In the genomic region with DNA sequence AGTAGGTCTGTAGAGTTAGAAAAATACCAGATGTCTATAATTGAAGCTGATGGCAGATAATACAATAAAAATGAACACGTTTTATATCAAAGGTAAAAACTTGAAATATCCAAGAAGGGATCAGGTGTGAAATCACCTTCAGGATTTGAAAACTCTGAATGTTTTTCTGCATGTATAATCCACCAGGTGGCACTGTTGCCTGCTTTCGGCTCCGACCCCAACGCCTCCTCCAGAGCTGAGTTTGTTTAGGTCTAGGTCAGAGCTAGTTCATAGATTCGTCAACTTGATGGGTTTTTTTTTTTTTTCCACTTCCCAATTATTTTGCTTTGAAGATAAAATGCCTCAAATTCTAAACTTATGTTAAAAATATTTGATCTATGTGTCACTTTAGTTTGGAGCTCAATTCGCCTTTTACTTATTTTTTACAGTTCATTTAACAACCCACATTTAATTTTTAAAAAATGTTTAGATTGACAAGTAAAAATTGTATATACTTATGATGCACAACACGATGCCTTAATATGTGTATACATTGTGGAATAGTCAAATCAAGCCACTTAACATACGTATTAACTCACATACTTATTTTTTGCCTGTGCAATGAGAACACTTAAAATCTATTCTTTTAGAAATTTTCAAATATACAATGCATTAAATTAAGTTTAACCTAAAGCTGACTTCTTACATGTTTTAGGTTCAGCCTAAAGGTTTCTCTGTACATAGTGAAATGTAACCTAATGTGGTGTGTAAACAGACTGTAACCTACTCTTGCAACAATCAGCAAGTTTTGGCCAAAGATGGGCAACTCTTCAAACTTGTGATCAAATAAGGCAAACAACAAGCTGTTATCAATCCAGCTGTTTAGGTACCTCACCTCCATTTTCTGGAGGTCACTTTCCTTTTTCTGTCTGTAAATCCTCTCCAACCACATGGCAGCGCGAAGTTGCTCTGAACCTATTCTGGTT, we compare ENCODE assay signal across 8 cellular contexts. TPM values are rescaled to one million over a fixed set of nuclear protein-coding genes. Genes with fewer than 3 reads are reported as not detected.
DNase-seq lines count a peak whose midpoint lies in the region; ATAC-seq and TF ChIP-seq lines count a peak whose summit lies in the region.

No MANE protein-coding gene starts in this region.

- no peak overlapping the region for H2AFZ ChIP-seq in neural progenitor cell (replicated peaks)

- H3K4me3 ChIP-seq in neural progenitor cell = no peak overlapping the region

- POLR2A ChIA-PET in GM10248 (lab: Yijun Ruan, JAX) = interaction anchor here (1.0 kb wide), 1 partner anchor 130 kb away, joined by 3 read pairs; no protein-coding TSS in a partner anchor

- H3K9ac ChIP-seq in neural progenitor cell = no peak overlapping the region

- no peaks in the 10 kb centered on the region for H3K79me2 ChIP-seq in neural progenitor cell (ENCODE audit: low read depth)

- H3K4me1 ChIP-seq in neural progenitor cell = no peaks in the 10 kb centered on the region

- DNase-seq in GM10248 (ENCODE audit: extremely low spot score) (peak; percentile 64), HPDE6-E6E7 (ENCODE audit: extremely low spot score) (peak; percentile 45), OCI-M2 (lab: John Stamatoyannopoulos, UW; ENCODE audit: unreplicated experiment) (peak; percentile 21), fibroblast of gingiva (ENCODE audit: low read depth) (peak; percentile 30), neural progenitor cell (ENCODE audit: low spot score) (peak; percentile 74), stromal cell of bone marrow (ENCODE audit: low read depth) (peak; percentile 43)
- peak; percentile 56 to 68 for DNase-seq in activated T-cell treated with anti-CD3 and anti-CD28 coated beads, Interleukin-2, amount 50 U/mL, for 48 hours

- peak; percentile 47 for TF ChIP-seq CTCF in GM10248 (IDR thresholded peaks at IDR 0.05; ENCODE audit: control extremely low read depth, extremely low read depth, low read depth, missing control alignments)
- peak; percentile 90 for TF ChIP-seq CTCF in neural progenitor cell (IDR thresholded peaks at IDR 0.05)

- no peaks in the 10 kb centered on the region for H3K4me1 Mint-ChIP-seq in neural progenitor cell

- H3K36me3 ChIP-seq in neural progenitor cell = no peaks in the 10 kb centered on the region

- H3K27me3 ChIP-seq in neural progenitor cell = no peaks in the 10 kb centered on the region

- H3K27me3 Mint-ChIP-seq in neural progenitor cell (ENCODE audit: insufficient read depth, low read depth) = no peaks in the 10 kb centered on the region

- CTCF ChIA-PET in GM10248 (lab: Yijun Ruan, JAX) = interaction anchor here (0.6 to 3.1 kb wide), 40 partner anchors 10 to 1614 kb away, joined by 3 to 65 read pairs (median 4); a partner anchor contains a TSS

- no peaks in the 10 kb centered on the region for H4K20me1 ChIP-seq in neural progenitor cell (ENCODE audit: low read depth)

- no peak overlapping the region for H3K27ac Mint-ChIP-seq in neural progenitor cell

- no peak overlapping the region for H3K4me2 ChIP-seq in neural progenitor cell

- H3K27ac ChIP-seq in neural progenitor cell = no peak overlapping the region

- H3K9me3 ChIP-seq in neural progenitor cell (ENCODE audit: low read depth) = no peaks in the 10 kb centered on the region

- no peak for ATAC-seq in HG02884 (IDR thresholded peaks at IDR 0.05; ENCODE audit: unreplicated experiment)

- H3F3A ChIP-seq in neural progenitor cell (ENCODE audit: low read depth) = no peaks in the 10 kb centered on the region

- H3K4me3 Mint-ChIP-seq in neural progenitor cell = no peak overlapping the region

- H3K36me3 Mint-ChIP-seq in neural progenitor cell = no peaks in the 10 kb centered on the region

- peaks cover 8% of the 10 kb centered on the region for H3K9me3 Mint-ChIP-seq in neural progenitor cell

RNA-seq across cellular contexts. Expression of a gene that starts 39.4 kb away (rescaled TPM):
- total RNA-seq in neural progenitor cell (ENCODE audit: low replicate concordance) = 13.1 and 22.9 TPM in 2 replicates

Comparison
In these comparisons a context has a peak if more than half of its experiments do, and no peak if none do; other contexts are left out.
1. DNase-seq: peak in every context shown above with its lines; median percentile 74 in neural progenitor cell; 64 in GM10248; 62 in activated T-cell treated with anti-CD3 and anti-CD28 coated beads, Interleukin-2, amount 50 U/mL, for 48 hours; 45 in HPDE6-E6E7; 43 in stromal cell of bone marrow; 30 in fibroblast of gingiva; 21 in OCI-M2.